Comparison of ENCODE assay signal across 24 cellular contexts in the genomic region with DNA sequence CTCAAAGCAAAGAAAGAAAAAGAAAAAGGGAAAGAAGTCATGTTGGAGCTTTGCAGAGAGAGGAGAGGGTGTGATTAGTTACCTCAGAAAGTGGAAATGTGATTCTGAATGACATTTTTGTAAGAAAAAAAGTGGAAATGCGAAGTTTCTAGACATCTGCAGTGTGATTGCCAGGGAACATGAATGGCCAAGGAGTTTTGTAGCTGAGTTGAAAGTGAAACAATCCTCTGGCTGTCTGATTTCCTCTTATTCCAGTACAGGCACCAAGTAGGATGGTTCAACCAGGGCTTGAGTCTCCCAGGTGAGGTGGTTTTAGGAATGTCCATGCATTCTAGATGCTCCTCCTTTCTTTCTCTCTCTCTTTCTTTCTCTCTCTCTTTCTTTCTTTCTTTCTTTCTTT. TPM values are rescaled to one million over a fixed set of nuclear protein-coding genes. Genes with fewer than 3 reads are reported as not detected.
DNase-seq lines count a peak whose midpoint lies in the region; ATAC-seq and TF ChIP-seq lines count a peak whose summit lies in the region.
"Had no signal": no experiment of that assay in that cellular context is flagged by ENCODE, and none has a peak within 500 bp of the region (broad histone marks: within the 10 kb centered on the region; RNA-seq: fewer than 3 reads in every experiment).

No MANE protein-coding gene starts in this region.

- no peaks in the 10 kb centered on the region for H3K27me3 ChIP-seq in Karpas-422 (ENCODE audit: low read length)
- no peaks in the 10 kb centered on the region for H3K27me3 ChIP-seq in gastrocnemius medialis
- no peaks in the 10 kb centered on the region for H3K27me3 ChIP-seq in testis

- H3K27ac ChIP-seq in Karpas-422 (ENCODE audit: low read length) (no peak overlapping the region), epithelial cell of prostate (peak overlapping the region; percentile 80), gastrocnemius medialis (peak overlapping the region in 3 of 4 donors; percentile 87 to 91 (median 89)), testis (no peak overlapping the region)

- TF ChIP-seq CTCF in gastrocnemius medialis (IDR thresholded peaks at IDR 0.05 in 4 of 5, conservative IDR thresholded peaks at IDR 0.05 in 1 of 5) = no peak
- TF ChIP-seq CTCF in testis (IDR thresholded peaks at IDR 0.05) = no peak
- no peak for TF ChIP-seq CTCF in GM10248 (IDR thresholded peaks at IDR 0.05; ENCODE audit: control extremely low read depth, extremely low read depth, low read depth, missing control alignments)

- intact Hi-C loops in gastrocnemius medialis (cut with DNase I; ENCODE audit: low total_unique reads) (no loop called here), testis (cut with DNase I; ENCODE audit: low total_unique reads) (no loop called here)

- H3K9ac ChIP-seq in Karpas-422 (ENCODE audit: low read length) = no peak overlapping the region

- no peaks in the 10 kb centered on the region for H3K36me3 ChIP-seq in Karpas-422 (ENCODE audit: insufficient read depth, low read length)
- H3K36me3 ChIP-seq in gastrocnemius medialis = no peaks in the 10 kb centered on the region
- no peaks in the 10 kb centered on the region for H3K36me3 ChIP-seq in testis (ENCODE audit: low read depth, missing control alignments)

- no peaks in the 10 kb centered on the region for H3K79me2 ChIP-seq in Karpas-422 (ENCODE audit: low read length)

- CTCF ChIA-PET in GM10248 (lab: Yijun Ruan, JAX) = interaction anchor here (1.0 to 1.3 kb wide), 2 partner anchors 30 to 36 kb away, joined by 3 read pairs; no protein-coding TSS in a partner anchor

- H3K9me3 ChIP-seq in Karpas-422 (ENCODE audit: low read length) (no peaks in the 10 kb centered on the region), gastrocnemius medialis (no peaks in the 10 kb centered on the region), testis (no peaks in the 10 kb centered on the region)

- no peak overlapping the region for H2AFZ ChIP-seq in Karpas-422 (ENCODE audit: low read length)

- H3K4me1 ChIP-seq in Karpas-422 (ENCODE audit: low read length) (peaks cover 2% of the 10 kb centered on the region; the same call in 1 of the 2 replicates), gastrocnemius medialis (peaks cover 13 to 21% of the 10 kb centered on the region in 2 donors), testis (peaks cover 6% of the 10 kb centered on the region)
- H3K4me1 ChIP-seq: Caco-2 had no signal

- in situ Hi-C loops in gastrocnemius medialis (cut with MboI; ENCODE audit: low sequenced_read_pairs in 4 of 4) = no loop called here

- H4K20me1 ChIP-seq in Karpas-422 (ENCODE audit: insufficient read depth, low read depth, low read length) = no peaks in the 10 kb centered on the region

- POLR2A ChIA-PET in GM10248 (lab: Yijun Ruan, JAX) = no interaction called here

- no peak overlapping the region for H3K4me3 ChIP-seq in Karpas-422 (ENCODE audit: low read length)
- no peak overlapping the region for H3K4me3 ChIP-seq in gastrocnemius medialis
- no peak overlapping the region for H3K4me3 ChIP-seq in testis

- DNase-seq in Karpas-422 = no peak
- peak; percentile 48 for DNase-seq in OCI-M1 (lab: John Stamatoyannopoulos, UW)
- no peak for DNase-seq in epithelial cell of prostate (ENCODE audit: low read depth, low spot score)
- DNase-seq in gastrocnemius medialis = peak in 1 of 2 donors; percentile 5
- no peak for DNase-seq in testis
- DNase-seq in GM10248 (ENCODE audit: extremely low spot score) = no peak
- no peak for DNase-seq in NCI-H526 (lab: John Stamatoyannopoulos, UW)
- DNase-seq: activated gamma-delta T cell; anterior cingulate cortex; Caco-2; DND-41; effector CD4-positive, alpha-beta T cell; H7; KBM-7; NCI-H1092 treated with DMSO at 0.1 percent for 48 hours; NCI-H2081; NCI-H446 treated with DMSO at 0.1 percent for 48 hours; NK-92 treated with Interleukin-12 subunit alpha and Interleukin-12 subunit beta, amount 100 ng/mL, for 24 hours; stimulated activated naive CD8-positive, alpha-beta T cell treated with anti-CD3 and anti-CD28 coated beads, Interleukin-15, amount 100 ng/mL, for 72 hours; T-helper 1 cell had no signal

- no peak for TF ChIP-seq POLR2A in gastrocnemius medialis (IDR thresholded peaks at IDR 0.05)
- TF ChIP-seq POLR2A in testis (IDR thresholded peaks at IDR 0.05) = no peak

- H3K9me2 ChIP-seq in Karpas-422 (replicated peaks; ENCODE audit: insufficient read depth, low read length) = no peaks in the 10 kb centered on the region

- no peak for ATAC-seq in gastrocnemius medialis
- ATAC-seq: esophagus mucosa; stimulated activated naive CD8-positive, alpha-beta T cell treated with anti-CD3 and anti-CD28 coated beads, Interleukin-15, amount 100 ng/mL, for 72 hours had no signal

- WGBS in testis, 2 donors = 67 to 70% methylated on average over 1 of the region's 1 CpG

- peak overlapping the region; percentile 42 for H3K4me2 ChIP-seq in Karpas-422 (ENCODE audit: low read depth, low read length, poor library complexity, severe bottlenecking)

RNA-seq across cellular contexts. Expression of a gene that starts 17.8 kb away (rescaled TPM):
- total RNA-seq in Karpas-422 (2014; rRNA removed; shearing (Covaris generic); ENCODE audit: low replicate concordance) = 73.6 and 118 TPM in 2 replicates
- 10 to 100 TPM; 24.6 to 77.5 (median 37.3) TPM for total RNA-seq in gastrocnemius medialis
- 10 to 100 TPM; 67.4 to 87.2 TPM for total RNA-seq in testis
- polyA plus RNA-seq in testis (ENCODE audit: insufficient read depth, low read depth, low replicate concordance) = 62.0 TPM

RNA-seq across cellular contexts. Expression of a gene that starts 17.9 kb away (rescaled TPM):
- total RNA-seq in Karpas-422 (2014; rRNA removed; shearing (Covaris generic); ENCODE audit: low replicate concordance) = not detected in 2 replicates
- total RNA-seq in gastrocnemius medialis = not detected
- total RNA-seq in testis = 1 to 10 TPM; 1.2 TPM
- polyA plus RNA-seq in testis (ENCODE audit: insufficient read depth, low read depth, low replicate concordance) = 0.80 TPM
- total RNA-seq: Caco-2, esophagus mucosa, mesenteric fat pad, progenitor cell of endocrine pancreas, skeletal muscle tissue had no signal

RNA-seq across cellular contexts. Expression of a gene that starts 29.6 kb away (rescaled TPM):
- total RNA-seq in Karpas-422 (2014; rRNA removed; shearing (Covaris generic); ENCODE audit: low replicate concordance) = 96.5 and 115 TPM in 2 replicates
- 100 to 1,000 TPM in 2 of 4 donors, 10 to 100 TPM in 2; 52.7 to 153 (median 106) TPM for total RNA-seq in gastrocnemius medialis
- 10 to 100 TPM; 36.2 to 85.3 TPM for total RNA-seq in testis
- polyA plus RNA-seq in testis (ENCODE audit: insufficient read depth, low read depth, low replicate concordance) = 27.3 TPM

RNA-seq across cellular contexts. Expression of a gene that starts 30.0 kb away (rescaled TPM):
- 44.5 and 65.8 TPM in 2 replicates for total RNA-seq in Karpas-422 (2014; rRNA removed; shearing (Covaris generic); ENCODE audit: low replicate concordance)
- total RNA-seq in gastrocnemius medialis = 10 to 100 TPM; 54.9 to 76.5 (median 63.6) TPM
- total RNA-seq in testis = 10 to 100 TPM; 82.8 to 87.7 TPM
- polyA plus RNA-seq in testis (ENCODE audit: insufficient read depth, low read depth, low replicate concordance) = 53.9 TPM

RNA-seq across cellular contexts. Expression of a gene that starts 30.2 kb away (rescaled TPM):
- total RNA-seq in Karpas-422 (2014; rRNA removed; shearing (Covaris generic); ENCODE audit: low replicate concordance) = 662 and 1,340 TPM in 2 replicates
- total RNA-seq in gastrocnemius medialis = 100 to 1,000 TPM; 353 to 521 (median 436) TPM
- 100 to 1,000 TPM; 441 to 583 TPM for total RNA-seq in testis
- polyA plus RNA-seq in testis (ENCODE audit: insufficient read depth, low read depth, low replicate concordance) = 761 TPM

Comparison
In these comparisons a context has a peak if more than half of its experiments do, and no peak if none do; other contexts are left out.
1. H3K27ac ChIP-seq: peak in epithelial cell of prostate (single experiment) and gastrocnemius medialis (3 of 4); none in Karpas-422 (single experiment) and testis (0 of 2).